In genomic region chr2:67437132-67437531, GRCh38 we compare ENCODE assay signal across 25 cellular contexts. TPM values are rescaled to one million over a fixed set of nuclear protein-coding genes. Genes with fewer than 3 reads are reported as not detected.
A peak's percentile ranks its signal among the peaks of the same experiment; 100 is the strongest.
DNase-seq lines count a peak whose midpoint lies in the region; ATAC-seq, FAIRE-seq and TF ChIP-seq lines count a peak whose summit lies in the region.
"Had no signal": no experiment of that assay in that cellular context is flagged by ENCODE, and none has a peak within 500 bp of the region (broad histone marks: within the 10 kb centered on the region; RNA-seq: fewer than 3 reads in every experiment).

No MANE protein-coding gene starts in this region.

- no peaks in the 10 kb centered on the region for H3K9me2 ChIP-seq in PC-3 (replicated peaks; ENCODE audit: low read length)

- H3K79me2 ChIP-seq in PC-3 (ENCODE audit: low read length): no peaks in the 10 kb centered on the region

- H3K4me3 ChIP-seq in PC-3 (ENCODE audit: low read length): no peak overlapping the region
- no peak overlapping the region for H3K4me3 ChIP-seq in epithelial cell of esophagus (ENCODE audit: low read length)
- H3K4me3 ChIP-seq: GM23248, pancreas, stomach, transverse colon had no signal

- no peak for TF ChIP-seq CTCF in PC-3 (conservative IDR thresholded peaks at IDR 0.05; ENCODE audit: low read depth, low read length)
- TF ChIP-seq CTCF in epithelial cell of esophagus (IDR thresholded peaks at IDR 0.05; ENCODE audit: insufficient read depth, low read depth, low read length, missing control alignments): no peak

- peaks cover 22% of the 10 kb centered on the region for H3K4me1 ChIP-seq in PC-3 (ENCODE audit: insufficient read depth, low read length)
- H3K4me1 ChIP-seq: stomach, transverse colon had no signal

- no TSS peak for BruUV-seq in PC-3 (replicated peaks; lab: Mats Ljungman, UMichigan)

- no peak overlapping the region for H2AFZ ChIP-seq in PC-3 (ENCODE audit: low read length)
- H2AFZ ChIP-seq: GM23248 had no signal

- H3K9me3 ChIP-seq in PC-3 (ENCODE audit: low read length): no peaks in the 10 kb centered on the region
- H3K9me3 ChIP-seq: pancreas, stomach, transverse colon had no signal

- no peaks in the 10 kb centered on the region for H3F3A ChIP-seq in PC-3 (ENCODE audit: low read length, unreplicated experiment)

- H3K36me3 ChIP-seq in PC-3 (ENCODE audit: low read depth, low read length): no peaks in the 10 kb centered on the region
- H3K36me3 ChIP-seq: pancreas, stomach, transverse colon had no signal

- no peaks in the 10 kb centered on the region for H3K27me3 ChIP-seq in PC-3 (ENCODE audit: low read length)
- H3K27me3 ChIP-seq: pancreas, stomach, transverse colon had no signal

- H3K27ac ChIP-seq in PC-3 (ENCODE audit: low read length): peak overlapping the region; percentile 26; the same call in 1 of the 2 replicates
- H3K27ac ChIP-seq: GM23248, pancreas, stomach, transverse colon had no signal

- DNase-seq in HTR-8/SVneo (ENCODE audit: insufficient read length, low spot score) (peak; percentile 33), PC-3 (peak; percentile 89), epithelial cell of esophagus (ENCODE audit: low read depth) (peak; percentile 70), renal cortical epithelial cell (ENCODE audit: low read depth) (peak; percentile 92), DMS79 (lab: John Stamatoyannopoulos, UW) (no peak), NCI-H2081 treated with DMSO at 0.1 percent for 48 hours (lab: John Stamatoyannopoulos, UW) (no peak), amniotic stem cell (lab: John Stamatoyannopoulos, UW) (no peak)
- DNase-seq: activated CD4-positive, alpha-beta T cell treated with anti-CD3 and anti-CD28 coated beads, Interleukin-2, amount 50 U/mL, for 4 hours; activated CD8-positive, alpha-beta memory T cell treated with anti-CD3 and anti-CD28 coated beads, Interleukin-2, amount 50 U/mL, for 4 hours; cortex of kidney; DND-41; glutamatergic neuron; GM23248; KG1; left cardiac atrium; natural killer cell; NCI-H187; NCI-H446; pancreas; stomach; T-helper 9 cell; transverse colon had no signal

- intact Hi-C loops in PC-3 (cut with micrococcal nuclease): no loop called here

- peak overlapping the region; percentile 51 for H3K4me2 ChIP-seq in PC-3 (ENCODE audit: low read length)

- H4K20me1 ChIP-seq in PC-3 (ENCODE audit: low read length): no peaks in the 10 kb centered on the region

- CTCF ChIA-PET in PC-3 (lab: Charles Lee): interaction anchor here (0.6 kb wide), 1 partner anchor 61 kb away, joined by 5 read pairs; no protein-coding TSS in a partner anchor

- POLR2A ChIA-PET in PC-3 (lab: Charles Lee; ENCODE audit: unreplicated experiment): no interaction called here

- no peak overlapping the region for H3K9ac ChIP-seq in PC-3 (ENCODE audit: low read length)
- H3K9ac ChIP-seq: GM23248 had no signal

- peak; percentile 28 for FAIRE-seq in HTR-8/SVneo (lab: Jason Lieb, UNC)
- FAIRE-seq: pancreas had no signal

- ATAC-seq in PC-3: peak; percentile 93
- no peak for ATAC-seq in GM21526 (IDR thresholded peaks at IDR 0.05; ENCODE audit: low FRiP score, unreplicated experiment)
- ATAC-seq: left cardiac atrium, natural killer cell, pancreas, sciatic nerve, WTC11 had no signal

RNA-seq across cellular contexts. Expression of gene ETAA1, which starts 40.0 kb away (rescaled TPM):
- total RNA-seq in PC-3 (2014; rRNA removed): 12.1 and 14.0 TPM in 2 replicates
- 22.7 and 29.4 TPM in 2 replicates for total RNA-seq in renal cortical epithelial cell

Comparison
In these comparisons a context has a peak if more than half of its experiments do, and no peak if none do; other contexts are left out.
1. DNase-seq: peak in HTR-8/SVneo (single experiment), PC-3 (single experiment), epithelial cell of esophagus (single experiment) and renal cortical epithelial cell (single experiment); none in DMS79 (single experiment), NCI-H2081 treated with DMSO at 0.1 percent for 48 hours (single experiment) and amniotic stem cell (single experiment).